10 cellular contexts compared by ENCODE assay signal in the genomic region with DNA sequence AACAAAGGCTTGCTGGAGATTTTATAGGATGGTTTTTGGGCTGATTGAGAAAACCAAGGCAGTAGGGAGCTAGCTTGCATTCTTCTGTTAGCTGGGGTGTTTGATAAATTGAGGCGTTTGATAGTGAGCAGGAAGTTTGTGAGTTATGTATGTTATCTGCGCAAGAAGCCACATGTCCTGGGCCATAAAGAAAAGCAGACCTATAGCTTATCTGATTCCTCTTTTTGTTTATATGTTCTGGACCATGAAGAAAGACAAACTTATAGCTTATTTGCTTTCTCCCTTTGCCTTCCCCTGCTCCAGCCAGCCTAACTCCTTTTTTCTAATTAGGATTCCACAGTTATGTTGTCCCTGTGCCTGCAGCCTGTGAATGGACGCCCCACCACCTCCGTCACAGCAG. TPM values are rescaled to one million over a fixed set of nuclear protein-coding genes. Genes with fewer than 3 reads are reported as not detected.
A peak's percentile ranks its signal among the peaks of the same experiment; 100 is the strongest.
DNase-seq lines count a peak whose midpoint lies in the region; FAIRE-seq and TF ChIP-seq lines count a peak whose summit lies in the region.
"Had no signal": no experiment of that assay in that cellular context is flagged by ENCODE, and none has a peak within 500 bp of the region (broad histone marks: within the 10 kb centered on the region; RNA-seq: fewer than 3 reads in every experiment).

No MANE protein-coding gene starts in this region.

- H3K9me2 ChIP-seq in PC-9 (ENCODE audit: insufficient read depth): no peaks in the 10 kb centered on the region

- H3K36me3 Mint-ChIP-seq in activated naive CD4-positive, alpha-beta T cell treated with anti-CD3 and anti-CD28 coated beads for 36 hours (ENCODE audit: low read depth): peaks cover 15% of the 10 kb centered on the region
- H3K36me3 Mint-ChIP-seq in astrocyte (ENCODE audit: low read depth, unreplicated experiment): no peaks in the 10 kb centered on the region

- CTCF ChIA-PET in activated naive CD4-positive, alpha-beta T cell treated with anti-CD3 and anti-CD28 coated beads for 36 hours (lab: Charles Lee): interaction anchor here (0.6 to 1.3 kb wide), 6 partner anchors 9 to 385 kb away, joined by 3 to 5 read pairs (median 3); a partner anchor contains a TSS
- CTCF ChIA-PET in PC-9 (lab: Charles Lee): interaction anchor here (0.6 kb wide), 1 partner anchor 502 kb away, joined by 3 read pairs; no protein-coding TSS in a partner anchor

- POLR2A ChIA-PET in PC-9 (lab: Charles Lee; ENCODE audit: unreplicated experiment): interaction anchor here (0.6 kb wide), 1 partner anchor 1940 kb away, joined by 6 read pairs; no protein-coding TSS in a partner anchor

- no TSS peak for BruUV-seq in PC-9 (replicated peaks; lab: Mats Ljungman, UMichigan)

- H3K79me2 ChIP-seq in astrocyte (ENCODE audit: insufficient read depth, low read length): peaks cover 10% of the 10 kb centered on the region
- H3K79me2 ChIP-seq in PC-9 (ENCODE audit: low read depth): peaks cover 4% of the 10 kb centered on the region; the same call in 1 of the 2 replicates

- 70 to 80% methylated on average over 3 to 4 of the region's 4 CpGs for WGBS in transverse colon (ENCODE audit: low coverage in 1 of 2), 2 donors

- TF ChIP-seq CTCF in astrocyte (IDR thresholded peaks at IDR 0.05; ENCODE audit: insufficient read depth, low read depth, low read length) (no peak), transverse colon (IDR thresholded peaks at IDR 0.05) (no peak), PC-9 (conservative IDR thresholded peaks at IDR 0.05) (no peak)

- TF ChIP-seq EP300 in transverse colon (IDR thresholded peaks at IDR 0.05; ENCODE audit: low read depth): no peak

- in situ Hi-C loops in transverse colon (cut with MboI; ENCODE audit: low pct_ligation_motif_present in 1 of 4, low pct_unique_long_range_greater_than_20kb in 1 of 4, low sequenced_read_pairs in 3 of 4): loop anchor here in 2 of 4 donors (25.0 kb wide), 2 partner anchors 220 to 345 kb away; no protein-coding TSS in a partner anchor

- H3K36me3 ChIP-seq in astrocyte (ENCODE audit: insufficient read depth, low read length) (peaks cover under 1% of the 10 kb centered on the region), muscle layer of duodenum (ENCODE audit: control insufficient read depth in 1 of 2, insufficient read depth in 2 of 2, low read length in 2 of 2) (peaks cover 2 to 10% of the 10 kb centered on the region in 2 donors), transverse colon (no peaks in the 10 kb centered on the region), PC-9 (ENCODE audit: low read depth) (0 out of 2 replicates have a peak, but pooled peaks cover under 1% of the 10 kb centered on the region)
- H3K36me3 ChIP-seq: brain microvascular endothelial cell had no signal

- H3K4me3 ChIP-seq in astrocyte (ENCODE audit: insufficient read depth, low read depth, low read length) (no peak overlapping the region), muscle layer of duodenum (ENCODE audit: low read depth in 1 of 2, low read length in 2 of 2) (peak overlapping the region in 1 of 2 donors; percentile 60), transverse colon (no peak overlapping the region), PC-9 (no peak overlapping the region)

- no peak for FAIRE-seq in astrocyte (lab: Jason Lieb, UNC)

- H3K9me3 Mint-ChIP-seq in activated naive CD4-positive, alpha-beta T cell treated with anti-CD3 and anti-CD28 coated beads for 36 hours: no peaks in the 10 kb centered on the region
- no peaks in the 10 kb centered on the region for H3K9me3 Mint-ChIP-seq in astrocyte (ENCODE audit: unreplicated experiment)

- H3K27ac ChIP-seq in astrocyte (ENCODE audit: low read depth, low read length) (no peak overlapping the region), muscle layer of duodenum (ENCODE audit: low read length) (peak overlapping the region; percentile 91), transverse colon (peak overlapping the region; percentile 84 to 95 (median 90)), PC-9 (no peak overlapping the region)
- H3K27ac ChIP-seq: VCaP had no signal

- intact Hi-C loops in activated naive CD4-positive, alpha-beta T cell treated with anti-CD3 and anti-CD28 coated beads for 36 hours (cut with micrococcal nuclease): loop anchor here (5.0 to 10.0 kb wide), 5 partner anchors 180 to 1238 kb away; a partner anchor contains a TSS
- intact Hi-C loops in transverse colon (cut with DNase I; ENCODE audit: low total_unique reads): loop anchor here (10.0 kb wide), 1 partner anchor 338 kb away; no protein-coding TSS in a partner anchor
- intact Hi-C loops in PC-9 (cut with micrococcal nuclease; ENCODE audit: unreplicated experiment): loop anchor here (5.0 to 10.0 kb wide), 2 partner anchors 180 to 668 kb away; no protein-coding TSS in a partner anchor

- H3K27ac Mint-ChIP-seq in activated naive CD4-positive, alpha-beta T cell treated with anti-CD3 and anti-CD28 coated beads for 36 hours: peak overlapping the region; percentile 89
- no peak overlapping the region for H3K27ac Mint-ChIP-seq in astrocyte (ENCODE audit: unreplicated experiment)

- H3K4me2 ChIP-seq in astrocyte (ENCODE audit: low read length): no peak overlapping the region
- H3K4me2 ChIP-seq in PC-9: no peak overlapping the region; the same call in 1 of the 2 replicates

- peaks cover 5% of the 10 kb centered on the region for H3F3A ChIP-seq in PC-9 (ENCODE audit: insufficient read depth, low read depth)

- peaks cover 7% of the 10 kb centered on the region for H4K20me1 ChIP-seq in astrocyte (ENCODE audit: insufficient read depth, low read length)
- H4K20me1 ChIP-seq in PC-9 (ENCODE audit: insufficient read depth): 0 out of 2 replicates have a peak, but pooled peaks cover 1% of the 10 kb centered on the region

- peaks cover 8% of the 10 kb centered on the region for H3K4me1 ChIP-seq in astrocyte (ENCODE audit: insufficient read depth, low read length)
- H3K4me1 ChIP-seq in muscle layer of duodenum (ENCODE audit: control insufficient read depth in 1 of 2, insufficient read depth in 2 of 2, low read length in 2 of 2): peaks cover 10 to 22% of the 10 kb centered on the region in 2 donors
- peaks cover 0 to 24% (median 5%) of the 10 kb centered on the region in 4 donors for H3K4me1 ChIP-seq in transverse colon
- 0 out of 2 replicates have a peak, but pooled peaks cover 1% of the 10 kb centered on the region for H3K4me1 ChIP-seq in PC-9 (replicated peaks; ENCODE audit: insufficient read depth)

- no peak for TF ChIP-seq POLR2A in transverse colon (IDR thresholded peaks at IDR 0.05)

- no peaks in the 10 kb centered on the region for H3K9me3 ChIP-seq in astrocyte (ENCODE audit: insufficient read depth, low read depth, low read length)
- H3K9me3 ChIP-seq in muscle layer of duodenum (ENCODE audit: control insufficient read depth in 1 of 2, low read length in 2 of 2): no peaks in the 10 kb centered on the region
- H3K9me3 ChIP-seq in transverse colon: no peaks in the 10 kb centered on the region
- no peaks in the 10 kb centered on the region for H3K9me3 ChIP-seq in PC-9 (ENCODE audit: insufficient read depth, low read depth)

- peak overlapping the region; percentile 80 for H3K4me3 Mint-ChIP-seq in activated naive CD4-positive, alpha-beta T cell treated with anti-CD3 and anti-CD28 coated beads for 36 hours
- peak overlapping the region; percentile 90 for H3K4me3 Mint-ChIP-seq in astrocyte (ENCODE audit: unreplicated experiment)

- H3K9ac ChIP-seq in astrocyte (ENCODE audit: low read length): no peak overlapping the region

- H3K27me3 ChIP-seq in astrocyte (ENCODE audit: insufficient read depth, low read length) (no peaks in the 10 kb centered on the region), muscle layer of duodenum (ENCODE audit: low read depth, low read length) (no peaks in the 10 kb centered on the region), transverse colon (no peaks in the 10 kb centered on the region), PC-9 (ENCODE audit: insufficient read depth, low read depth) (no peaks in the 10 kb centered on the region)
- H3K27me3 ChIP-seq: brain microvascular endothelial cell had no signal

- peaks cover 50% of the 10 kb centered on the region for H3K4me1 Mint-ChIP-seq in activated naive CD4-positive, alpha-beta T cell treated with anti-CD3 and anti-CD28 coated beads for 36 hours (ENCODE audit: low read depth)
- H3K4me1 Mint-ChIP-seq in astrocyte (ENCODE audit: low read depth, unreplicated experiment): peaks cover 11% of the 10 kb centered on the region

- H3K27me3 Mint-ChIP-seq in activated naive CD4-positive, alpha-beta T cell treated with anti-CD3 and anti-CD28 coated beads for 36 hours (ENCODE audit: low read depth): no peaks in the 10 kb centered on the region
- no peaks in the 10 kb centered on the region for H3K27me3 Mint-ChIP-seq in astrocyte (ENCODE audit: low read depth, unreplicated experiment)

- DNase-seq in activated naive CD4-positive, alpha-beta T cell treated with anti-CD3 and anti-CD28 coated beads for 36 hours: no peak
- DNase-seq in activated naive CD4-positive, alpha-beta T cell treated with anti-CD3 and anti-CD28 coated beads, Interleukin-2, amount 50 U/mL, for 16 hours: no peak
- DNase-seq in astrocyte (ENCODE audit: low read depth): no peak
- DNase-seq in transverse colon: no peak
- DNase-seq in hypothalamus (lab: John Stamatoyannopoulos, UW): no peak
- DNase-seq in PC-9: no peak
- no peak for DNase-seq in NCI-H2029 (lab: John Stamatoyannopoulos, UW)
- DNase-seq: brain microvascular endothelial cell had no signal

- H2AFZ ChIP-seq in astrocyte (ENCODE audit: low read depth, low read length): peak overlapping the region; percentile 92
- no peak overlapping the region for H2AFZ ChIP-seq in PC-9

RNA-seq across cellular contexts. Expression of a gene that starts 9.2 kb away (rescaled TPM):
- total RNA-seq in activated naive CD4-positive, alpha-beta T cell treated with anti-CD3 and anti-CD28 coated beads for 36 hours: 10 to 100 TPM; 31.5 to 31.9 TPM
- total RNA-seq in astrocyte: 47.5 and 48.9 TPM in 2 replicates
- total RNA-seq in transverse colon: 10 to 100 TPM in 3 of 4 donors, 1 to 10 TPM in 1; 9.7 to 46.1 (median 33.2) TPM
- 61.0 and 72.9 TPM in 2 replicates for total RNA-seq in PC-9 (2021)

RNA-seq across cellular contexts. Expression of a gene that starts 9.5 kb away (rescaled TPM):
- 10 to 100 TPM; 40.7 to 45.8 TPM for total RNA-seq in activated naive CD4-positive, alpha-beta T cell treated with anti-CD3 and anti-CD28 coated beads for 36 hours
- total RNA-seq in astrocyte (48.0 and 51.9 TPM in 2 replicates), transverse colon (10 to 100 TPM in 2 of 4 donors, 1 to 10 TPM in 2; 1.4 to 20.8 (median 13.5) TPM), PC-9 (2021) (72.2 and 80.5 TPM in 2 replicates)

RNA-seq across cellular contexts. Expression of a gene that starts 26.4 kb away (rescaled TPM):
- 100 to 1,000 TPM; 446 to 500 TPM for total RNA-seq in activated naive CD4-positive, alpha-beta T cell treated with anti-CD3 and anti-CD28 coated beads for 36 hours
- total RNA-seq in astrocyte (185 and 186 TPM in 2 replicates), transverse colon (100 to 1,000 TPM; 227 to 838 (median 617) TPM), PC-9 (2021) (299 and 359 TPM in 2 replicates)

RNA-seq across cellular contexts. Expression of a gene that starts 31.2 kb away (rescaled TPM):
- total RNA-seq in activated naive CD4-positive, alpha-beta T cell treated with anti-CD3 and anti-CD28 coated beads for 36 hours: under 1 TPM; 0.38 to 0.47 TPM
- total RNA-seq in astrocyte (0.43 and 0.79 TPM in 2 replicates), transverse colon (1 to 10 TPM in 3 of 4 donors, under 1 TPM in 1; 0.40 to 7.9 (median 4.4) TPM), PC-9 (2021) (not detected in 2 replicates)

Comparison
In these comparisons a context has a peak if more than half of its experiments do, and no peak if none do; other contexts are left out.
1. H3K27ac ChIP-seq: peak in muscle layer of duodenum (single experiment) and transverse colon (4 of 4); none in astrocyte (single experiment) and PC-9 (single experiment).